18 cellular contexts compared by ENCODE assay signal in genomic region chr21:43305811-43306311, GRCh38.
DNase-seq lines count a peak whose midpoint lies in the region; ATAC-seq and TF ChIP-seq lines count a peak whose summit lies in the region.
"Had no signal": no experiment of that assay in that cellular context is flagged by ENCODE, and none has a peak within 500 bp of the region (broad histone marks: within the 10 kb centered on the region; RNA-seq: fewer than 3 reads in every experiment).

No MANE protein-coding gene starts in this region.

- H3K9me3 Mint-ChIP-seq in activated CD8-positive, alpha-beta memory T cell treated with anti-CD3 and anti-CD28 coated beads, Interleukin-2, amount 10 ng/mL, durations not matched to agents 7 days and 5 days (ENCODE audit: low read depth): no peaks in the 10 kb centered on the region

- no peak overlapping the region for H3K27ac Mint-ChIP-seq in activated CD8-positive, alpha-beta memory T cell treated with anti-CD3 and anti-CD28 coated beads, Interleukin-2, amount 10 ng/mL, durations not matched to agents 7 days and 5 days

- TF ChIP-seq CTCF in left ventricle myocardium inferior (IDR thresholded peaks at IDR 0.05; ENCODE audit: borderline replicate concordance) (no peak), GM13976 (IDR thresholded peaks at IDR 0.05; ENCODE audit: borderline replicate concordance, control extremely low read depth, extremely low read depth, insufficient read depth, missing control alignments) (no peak)

- no peak overlapping the region for H3K4me3 Mint-ChIP-seq in activated CD8-positive, alpha-beta memory T cell treated with anti-CD3 and anti-CD28 coated beads, Interleukin-2, amount 10 ng/mL, durations not matched to agents 7 days and 5 days

- H3K4me1 Mint-ChIP-seq in activated CD8-positive, alpha-beta memory T cell treated with anti-CD3 and anti-CD28 coated beads, Interleukin-2, amount 10 ng/mL, durations not matched to agents 7 days and 5 days: peaks cover 16% of the 10 kb centered on the region

- DNase-seq in Right ventricle myocardium inferior (ENCODE audit: missing footprints) (peak; percentile 34), left ventricle myocardium superior (no peak), left ventricle myocardium inferior (peak; percentile 15), posterior vena cava (ENCODE audit: low spot score) (peak; percentile 74), GM13976 (ENCODE audit: low spot score) (no peak), left lobe of liver (ENCODE audit: low spot score) (no peak), NCI-H524 treated with DMSO at 0.1 percent for 48 hours (lab: John Stamatoyannopoulos, UW) (no peak)
- DNase-seq in activated CD8-positive, alpha-beta memory T cell treated with anti-CD3 and anti-CD28 coated beads, Interleukin-2, amount 10 ng/mL, durations not matched to agents 7 days and 5 days: no peak
- DNase-seq: 8988T, Caco-2, IMR-90, NCI-H1417, NCI-H2029, NCI-H2171 treated with DMSO at 0.1 percent for 48 hours, NCI-H510A had no signal

- no peak overlapping the region for H3K4me3 ChIP-seq in left ventricle myocardium inferior
- H3K4me3 ChIP-seq: GM12878, HAP-1 had no signal

- H3K36me3 ChIP-seq in left ventricle myocardium inferior: no peaks in the 10 kb centered on the region
- H3K36me3 ChIP-seq: HAP-1 had no signal

- ATAC-seq in Right ventricle myocardium inferior (no peak), left ventricle myocardium superior (no peak), left lobe of liver (no peak)
- ATAC-seq in activated CD8-positive, alpha-beta memory T cell treated with anti-CD3 and anti-CD28 coated beads, Interleukin-2, amount 10 ng/mL, durations not matched to agents 7 days and 5 days: no peak
- ATAC-seq: GM12878 had no signal

- H3K4me1 ChIP-seq in left ventricle myocardium inferior: peaks cover 23% of the 10 kb centered on the region
- H3K4me1 ChIP-seq: HAP-1 had no signal

- in situ Hi-C loops in GM13976 (cut with MboI; ENCODE audit: low sequenced_read_pairs, unreplicated experiment): no loop called here

- CTCF ChIA-PET in activated CD8-positive, alpha-beta memory T cell treated with anti-CD3 and anti-CD28 coated beads, Interleukin-2, amount 10 ng/mL, durations not matched to agents 7 days and 5 days (lab: Charles Lee): no interaction called here

- no peaks in the 10 kb centered on the region for H3K27me3 ChIP-seq in left ventricle myocardium inferior (ENCODE audit: low read depth)

- H3K9me3 ChIP-seq in left ventricle myocardium inferior (replicated peaks): peaks cover 7% of the 10 kb centered on the region
- H3K9me3 ChIP-seq: Caco-2, HAP-1 had no signal

- H3K36me3 Mint-ChIP-seq in activated CD8-positive, alpha-beta memory T cell treated with anti-CD3 and anti-CD28 coated beads, Interleukin-2, amount 10 ng/mL, durations not matched to agents 7 days and 5 days: no peaks in the 10 kb centered on the region

- intact Hi-C loops in Right ventricle myocardium inferior (cut with DNase I): no loop called here
- intact Hi-C loops in left ventricle myocardium superior (cut with micrococcal nuclease): no loop called here
- intact Hi-C loops in left ventricle myocardium inferior (cut with micrococcal nuclease): no loop called here
- intact Hi-C loops in posterior vena cava (cut with DNase I): no loop called here

- peaks cover 3% of the 10 kb centered on the region for H3K27me3 Mint-ChIP-seq in activated CD8-positive, alpha-beta memory T cell treated with anti-CD3 and anti-CD28 coated beads, Interleukin-2, amount 10 ng/mL, durations not matched to agents 7 days and 5 days

- no peak overlapping the region for H3K27ac ChIP-seq in left ventricle myocardium inferior (replicated peaks)
- H3K27ac ChIP-seq: C4-2B had no signal

Comparison
In these comparisons a context has a peak if more than half of its experiments do, and no peak if none do; other contexts are left out.
1. DNase-seq: peak in Right ventricle myocardium inferior (single experiment), left ventricle myocardium inferior (single experiment) and posterior vena cava (single experiment); none in left ventricle myocardium superior (single experiment), activated CD8-positive, alpha-beta memory T cell treated with anti-CD3 and anti-CD28 coated beads, Interleukin-2, amount 10 ng/mL, durations not matched to agents 7 days and 5 days (single experiment), GM13976 (single experiment), left lobe of liver (single experiment) and NCI-H524 treated with DMSO at 0.1 percent for 48 hours (single experiment).